Comparison of ENCODE assay signal across 8 cellular contexts in genomic region chr4:70705146-70705855, GRCh38. TPM values are rescaled to one million over a fixed set of nuclear protein-coding genes. Genes with fewer than 3 reads are reported as not detected.
A peak's percentile ranks its signal among the peaks of the same experiment; 100 is the strongest.
DNase-seq lines count a peak whose midpoint lies in the region; ATAC-seq lines count a peak whose summit lies in the region.

No MANE protein-coding gene starts in this region.

- H3K4me1 ChIP-seq in BLaER1, result peaks cover 31% of the 10 kb centered on the region
- peaks cover 11% of the 10 kb centered on the region for H3K4me1 ChIP-seq in effector memory CD4-positive, alpha-beta T cell (ENCODE audit: control insufficient read depth, insufficient read depth, low read length, poor library complexity, severe bottlenecking)
- peaks cover 3% of the 10 kb centered on the region for H3K4me1 ChIP-seq in mesenchymal stem cell (ENCODE audit: control insufficient read depth, insufficient read depth, low read depth, low read length)

- H3K14ac ChIP-seq in mesenchymal stem cell (ENCODE audit: low read length in 2 of 2), result peak overlapping the region in 1 of 2 experiments; percentile 86

- H3K4me3 ChIP-seq in BLaER1 (peak overlapping the region; percentile 94), mesenchymal stem cell (ENCODE audit: insufficient read depth in 1 of 2, low read depth in 1 of 2, low read length in 2 of 2) (peak overlapping the region; percentile 85 to 97)
- peak overlapping the region; percentile 75 for H3K4me3 ChIP-seq in effector memory CD4-positive, alpha-beta T cell (ENCODE audit: insufficient read depth, low read depth, low read length, poor library complexity, severe bottlenecking)

- H3K79me1 ChIP-seq in mesenchymal stem cell (replicated peaks; ENCODE audit: low read length, poor library complexity, severe bottlenecking), result peaks cover 11% of the 10 kb centered on the region

- H3K27me3 ChIP-seq in BLaER1 (no peaks in the 10 kb centered on the region), mesenchymal stem cell (ENCODE audit: control insufficient read depth in 1 of 2, insufficient read depth in 1 of 2, low read length in 2 of 2) (no peaks in the 10 kb centered on the region)
- no peaks in the 10 kb centered on the region for H3K27me3 ChIP-seq in effector memory CD4-positive, alpha-beta T cell (replicated peaks; ENCODE audit: control insufficient read depth, insufficient read depth, low read length, poor library complexity, severe bottlenecking)

- peak overlapping the region; percentile 90 for H2BK15ac ChIP-seq in mesenchymal stem cell (ENCODE audit: low read depth, poor library complexity, severe bottlenecking)

- no peak overlapping the region for H2AK5ac ChIP-seq in mesenchymal stem cell (ENCODE audit: low read length, severe bottlenecking)

- peak overlapping the region; percentile 34 for H2BK120ac ChIP-seq in mesenchymal stem cell (ENCODE audit: low read depth, low read length)

- H3K4me2 ChIP-seq in BLaER1, result peak overlapping the region; percentile 90
- H3K4me2 ChIP-seq in mesenchymal stem cell (ENCODE audit: low read length, poor library complexity, severe bottlenecking), result peak overlapping the region; percentile 96

- peak overlapping the region in 1 of 2 experiments; percentile 77 for H2BK12ac ChIP-seq in mesenchymal stem cell (ENCODE audit: low read length in 2 of 2)

- peak; percentile 47 for ATAC-seq in GM19043 (IDR thresholded peaks at IDR 0.05; ENCODE audit: low read depth, unreplicated experiment)
- peak; percentile 59 for ATAC-seq in HG03175 (IDR thresholded peaks at IDR 0.05; ENCODE audit: unreplicated experiment)

- H4K8ac ChIP-seq in mesenchymal stem cell (ENCODE audit: low read length), result peak overlapping the region; percentile 54

- peak overlapping the region; percentile 95 for H2BK5ac ChIP-seq in mesenchymal stem cell (ENCODE audit: low read depth, low read length, poor library complexity, severe bottlenecking)

- no peaks in the 10 kb centered on the region; the same call in 1 of the 2 replicates for H4K20me1 ChIP-seq in BLaER1

- under 1% methylated on average over 74 of the region's 84 CpGs for WGBS in mesenchymal stem cell

- peak overlapping the region; percentile 86 to 94 for H3K18ac ChIP-seq in mesenchymal stem cell (ENCODE audit: low read depth in 1 of 2, low read length in 2 of 2)

- H3K23ac ChIP-seq in mesenchymal stem cell (ENCODE audit: low read length in 2 of 2), result peak overlapping the region in 1 of 2 experiments; percentile 83

- peak; percentile 38 for DNase-seq in NCI-H69 (lab: John Stamatoyannopoulos, UW)
- peak; percentile 89 for DNase-seq in activated CD8-positive, alpha-beta memory T cell treated with anti-CD3 and anti-CD28 coated beads for 24 hours
- DNase-seq in effector memory CD4-positive, alpha-beta T cell, result peak; percentile 56 to 70 (median 65)
- peak; percentile 70 for DNase-seq in mesenchymal stem cell
- DNase-seq in stimulated activated CD8-positive, alpha-beta memory T cell treated with anti-CD3 and anti-CD28 coated beads, Interleukin-15, amount 100 ng/mL, for 1 hour (ENCODE audit: low read depth), result peak; percentile 37

- H3K4ac ChIP-seq in mesenchymal stem cell (ENCODE audit: low read depth in 1 of 2, low read length in 2 of 2), result peak overlapping the region in 1 of 2 experiments; percentile 88

- H3K27ac ChIP-seq in BLaER1 (peak overlapping the region; percentile 92), mesenchymal stem cell (ENCODE audit: low read length, poor library complexity, severe bottlenecking) (peak overlapping the region; percentile 83)
- H3K27ac ChIP-seq in effector memory CD4-positive, alpha-beta T cell (ENCODE audit: insufficient read depth, low read length, poor library complexity, severe bottlenecking), result peak overlapping the region; percentile 83

- H3K9ac ChIP-seq in BLaER1 (peak overlapping the region; percentile 88), mesenchymal stem cell (ENCODE audit: low read length) (peak overlapping the region; percentile 90)

- peak overlapping the region; percentile 61 for H4K91ac ChIP-seq in mesenchymal stem cell (ENCODE audit: low read length)

- no peaks in the 10 kb centered on the region for H3K36me3 ChIP-seq in BLaER1
- H3K36me3 ChIP-seq in effector memory CD4-positive, alpha-beta T cell (ENCODE audit: control insufficient read depth, insufficient read depth, low read length), result no peaks in the 10 kb centered on the region
- H3K36me3 ChIP-seq in mesenchymal stem cell (ENCODE audit: control insufficient read depth in 1 of 2, insufficient read depth in 2 of 2, low read depth in 1 of 2, low read length in 2 of 2), result no peaks in the 10 kb centered on the region

- H3K9me3 ChIP-seq in BLaER1 (no peaks in the 10 kb centered on the region), mesenchymal stem cell (ENCODE audit: control insufficient read depth, low read length) (no peaks in the 10 kb centered on the region)
- H3K9me3 ChIP-seq in effector memory CD4-positive, alpha-beta T cell (ENCODE audit: control insufficient read depth, low read length), result no peaks in the 10 kb centered on the region

- H2AFZ ChIP-seq in mesenchymal stem cell (ENCODE audit: low read depth, low read length), result peak overlapping the region; percentile 95

RNA-seq across cellular contexts. Expression of gene RUFY3, which starts 16.5 kb away (rescaled TPM):
- 9.3 TPM for polyA plus RNA-seq in mesenchymal stem cell (2013, experiment 1 of 2)
- polyA plus RNA-seq in mesenchymal stem cell (2013, experiment 2 of 2), result 8.0 TPM

RNA-seq across cellular contexts. Expression of gene UTP3, which starts 17.0 kb away (rescaled TPM):
- 36.2 TPM for polyA plus RNA-seq in mesenchymal stem cell (2013, experiment 1 of 2)
- polyA plus RNA-seq in mesenchymal stem cell (2013, experiment 2 of 2), result 37.0 TPM

RNA-seq across cellular contexts. Expression of gene JCHAIN, which starts 39.0 kb away (rescaled TPM):
- not detected for polyA plus RNA-seq in mesenchymal stem cell (2013, experiment 1 of 2)
- not detected for polyA plus RNA-seq in mesenchymal stem cell (2013, experiment 2 of 2)

Comparison
In these comparisons a context has a peak if more than half of its experiments do, and no peak if none do; other contexts are left out.
1. Peak in every context shown above with its lines: DNase-seq, ATAC-seq, H3K4me3 ChIP-seq and H3K27ac ChIP-seq.
2. DNase-seq: peak in every context shown above with its lines; median percentile 89 in activated CD8-positive, alpha-beta memory T cell treated with anti-CD3 and anti-CD28 coated beads for 24 hours; 70 in mesenchymal stem cell; 65 in effector memory CD4-positive, alpha-beta T cell; 38 in NCI-H69; 37 in stimulated activated CD8-positive, alpha-beta memory T cell treated with anti-CD3 and anti-CD28 coated beads, Interleukin-15, amount 100 ng/mL, for 1 hour.